In genomic region chr4:86014599-86014998, GRCh38 we compare ENCODE assay signal across 11 cellular contexts.
A peak's percentile ranks its signal among the peaks of the same experiment; 100 is the strongest.
DNase-seq lines count a peak whose midpoint lies in the region; ATAC-seq, FAIRE-seq and TF ChIP-seq lines count a peak whose summit lies in the region.
"Had no signal": no experiment of that assay in that cellular context is flagged by ENCODE, and none has a peak within 500 bp of the region (broad histone marks: within the 10 kb centered on the region; RNA-seq: fewer than 3 reads in every experiment).

No MANE protein-coding gene starts in this region.

- ATAC-seq in GM21390 (IDR thresholded peaks at IDR 0.05; ENCODE audit: unreplicated experiment) (peak; percentile 80), HG03175 (IDR thresholded peaks at IDR 0.05; ENCODE audit: unreplicated experiment) (peak; percentile 62)
- ATAC-seq: activated T-cell treated with anti-CD3 and anti-CD28 coated beads, Interleukin-2, amount 50 U/mL, for 72 hours had no signal

- no peak overlapping the region for H3K4me3 ChIP-seq in GM12864 (ENCODE audit: low read depth, low read length)
- no peak overlapping the region for H3K4me3 ChIP-seq in cardiac fibroblast (replicated peaks in 1 of 2; ENCODE audit: low read depth in 2 of 2, low read length in 2 of 2)

- DNase-seq in GM12864 (ENCODE audit: low read depth) (peak; percentile 3), cardiac fibroblast (ENCODE audit: low read depth in 2 of 2) (peak; percentile 20 to 83), DMS 273 treated with DMSO at 0.1 percent for 48 hours (lab: John Stamatoyannopoulos, UW) (no peak), GM12891 (ENCODE audit: insufficient read length, low spot score) (no peak), DMS79 treated with DMSO at 0.1 percent for 48 hours (lab: John Stamatoyannopoulos, UW) (no peak)
- DNase-seq in activated effector memory CD4-positive, alpha-beta T cell treated with Interleukin-2 at 50 U/mL for 16 hours = no peak
- DNase-seq: activated T-cell treated with anti-CD3 and anti-CD28 coated beads, Interleukin-2, amount 50 U/mL, for 72 hours; NCI-H1105 treated with DMSO at 0.1 percent for 48 hours; SIG-M5 had no signal

- no peak for FAIRE-seq in GM12891 (lab: Jason Lieb, UNC)

- no peak for TF ChIP-seq CTCF in GM12864 (IDR thresholded peaks at IDR 0.05; ENCODE audit: low read depth, low read length, missing control alignments)
- no peak for TF ChIP-seq CTCF in cardiac fibroblast (IDR thresholded peaks at IDR 0.05; ENCODE audit: low read depth, low read length)

- TF ChIP-seq POLR2A in GM12891 (IDR thresholded peaks at IDR 0.05; ENCODE audit: low read depth, low read length) = no peak

TF ChIP-seq in GM12891, 5 proteins besides CTCF, POLR2A, EP300 and RAD21:
- TF ChIP-seq POLR2AphosphoS5 (IDR thresholded peaks at IDR 0.05; ENCODE audit: low read depth, low read length) (no peak), TAF1 (IDR thresholded peaks at IDR 0.05; ENCODE audit: low read depth, low read length) (no peak), POU2F2 (IDR thresholded peaks at IDR 0.05; ENCODE audit: low read depth, low read length) (no peak), SPI1 (IDR thresholded peaks at IDR 0.05; ENCODE audit: low read depth, low read length) (no peak), PAX5 (IDR thresholded peaks at IDR 0.05; ENCODE audit: insufficient read depth, low read length, severe bottlenecking) (no peak)

Comparison
In these comparisons a context has a peak if more than half of its experiments do, and no peak if none do; other contexts are left out.
1. DNase-seq: peak in GM12864 (single experiment) and cardiac fibroblast (2 of 2); none in DMS 273 treated with DMSO at 0.1 percent for 48 hours (single experiment), activated effector memory CD4-positive, alpha-beta T cell treated with Interleukin-2 at 50 U/mL for 16 hours (single experiment), GM12891 (single experiment) and DMS79 treated with DMSO at 0.1 percent for 48 hours (single experiment).